2 cellular contexts compared by ENCODE assay signal in the genomic region with DNA sequence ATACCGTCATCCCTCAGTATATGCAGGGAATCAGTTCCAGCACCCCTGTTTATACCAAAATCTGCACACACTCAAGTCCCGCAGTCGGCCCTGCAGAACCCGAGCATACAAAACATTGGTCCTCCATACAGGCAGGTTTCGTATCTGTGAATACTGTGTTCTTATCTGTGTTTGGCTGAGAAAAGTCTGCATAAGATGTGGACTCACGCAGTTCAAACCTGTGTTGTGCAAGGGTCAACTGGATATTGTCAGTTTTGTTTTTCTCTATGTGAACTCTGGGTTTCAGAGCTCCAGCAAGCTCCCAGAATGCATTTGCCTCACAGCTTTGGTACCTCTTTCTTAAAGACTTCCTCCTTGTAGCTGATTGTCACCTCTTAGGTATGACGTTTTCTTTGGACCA.
TF ChIP-seq lines count a peak whose summit lies in the region.

No MANE protein-coding gene starts in this region.

TF ChIP-seq in K562, 482 proteins besides CTCF, POLR2A, EP300 and RAD21 (continued from another document):
- TF ChIP-seq ARID1B (IDR thresholded peaks at IDR 0.05) (no peak), SAP30 (IDR thresholded peaks at IDR 0.05; ENCODE audit: borderline replicate concordance, insufficient read depth, low read depth, low read length, poor library complexity, severe bottlenecking) (no peak)

TF ChIP-seq in HepG2, 621 proteins besides CTCF, POLR2A, EP300 and RAD21:
- TF ChIP-seq AGO2 (optimal IDR thresholded peaks at IDR 0.05; ENCODE audit: low read depth, low read length) (no peak), SALL1 (CRISPR knock-in tag; IDR thresholded peaks at IDR 0.05) (peak; percentile 20; the same call in 1 of the 2 replicates), CEBPB (IDR thresholded peaks at IDR 0.05; ENCODE audit: borderline replicate concordance, low read depth, low read length) (peak; percentile 50; the same call in 1 of the 2 replicates), IKZF4 (CRISPR knock-in tag; IDR thresholded peaks at IDR 0.05; ENCODE audit: borderline replicate concordance, low read depth, not compliant biosample characterization) (no peak), JARID2 (CRISPR knock-in tag; IDR thresholded peaks at IDR 0.05; ENCODE audit: insufficient replicate concordance) (no peak), ZNF674 (CRISPR knock-in tag; IDR thresholded peaks at IDR 0.05; ENCODE audit: low read depth) (no peak), NR2F2 (IDR thresholded peaks at IDR 0.05; ENCODE audit: borderline replicate concordance, low read depth) (no peak), MBNL3 (CRISPR knock-in tag; conservative IDR thresholded peaks at IDR 0.05) (no peak)
- TF ChIP-seq, protein P1, sequence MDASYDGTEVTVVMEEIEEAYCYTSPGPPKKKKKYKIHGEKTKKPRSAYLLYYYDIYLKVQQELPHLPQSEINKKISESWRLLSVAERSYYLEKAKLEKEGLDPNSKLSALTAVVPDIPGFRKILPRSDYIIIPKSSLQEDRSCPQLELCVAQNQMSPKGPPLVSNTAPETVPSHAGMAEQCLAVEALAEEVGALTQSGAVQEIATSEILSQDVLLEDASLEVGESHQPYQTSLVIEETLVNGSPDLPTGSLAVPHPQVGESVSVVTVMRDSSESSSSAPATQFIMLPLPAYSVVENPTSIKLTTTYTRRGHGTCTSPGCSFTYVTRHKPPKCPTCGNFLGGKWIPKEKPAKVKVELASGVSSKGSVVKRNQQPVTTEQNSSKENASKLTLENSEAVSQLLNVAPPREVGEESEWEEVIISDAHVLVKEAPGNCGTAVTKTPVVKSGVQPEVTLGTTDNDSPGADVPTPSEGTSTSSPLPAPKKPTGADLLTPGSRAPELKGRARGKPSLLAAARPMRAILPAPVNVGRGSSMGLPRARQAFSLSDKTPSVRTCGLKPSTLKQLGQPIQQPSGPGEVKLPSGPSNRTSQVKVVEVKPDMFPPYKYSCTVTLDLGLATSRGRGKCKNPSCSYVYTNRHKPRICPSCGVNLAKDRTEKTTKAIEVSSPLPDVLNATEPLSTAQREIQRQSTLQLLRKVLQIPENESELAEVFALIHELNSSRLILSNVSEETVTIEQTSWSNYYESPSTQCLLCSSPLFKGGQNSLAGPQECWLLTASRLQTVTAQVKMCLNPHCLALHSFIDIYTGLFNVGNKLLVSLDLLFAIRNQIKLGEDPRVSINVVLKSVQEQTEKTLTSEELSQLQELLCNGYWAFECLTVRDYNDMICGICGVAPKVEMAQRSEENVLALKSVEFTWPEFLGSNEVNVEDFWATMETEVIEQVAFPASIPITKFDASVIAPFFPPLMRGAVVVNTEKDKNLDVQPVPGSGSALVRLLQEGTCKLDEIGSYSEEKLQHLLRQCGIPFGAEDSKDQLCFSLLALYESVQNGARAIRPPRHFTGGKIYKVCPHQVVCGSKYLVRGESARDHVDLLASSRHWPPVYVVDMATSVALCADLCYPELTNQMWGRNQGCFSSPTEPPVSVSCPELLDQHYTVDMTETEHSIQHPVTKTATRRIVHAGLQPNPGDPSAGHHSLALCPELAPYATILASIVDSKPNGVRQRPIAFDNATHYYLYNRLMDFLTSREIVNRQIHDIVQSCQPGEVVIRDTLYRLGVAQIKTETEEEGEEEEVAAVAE (CRISPR knock-in tag; IDR thresholded peaks at IDR 0.05; ENCODE audit: borderline replicate concordance), result no peak
